Comparison of ENCODE assay signal across 20 cellular contexts in genomic region chr22:35549338-35549737, GRCh38. TPM values are rescaled to one million over a fixed set of nuclear protein-coding genes. Genes with fewer than 3 reads are reported as not detected.
DNase-seq lines count a peak whose midpoint lies in the region; ATAC-seq lines count a peak whose summit lies in the region.
"Had no signal": no experiment of that assay in that cellular context is flagged by ENCODE, and none has a peak within 500 bp of the region (broad histone marks: within the 10 kb centered on the region; RNA-seq: fewer than 3 reads in every experiment).

No MANE protein-coding gene starts in this region.

- no peaks in the 10 kb centered on the region for H3K36me3 Mint-ChIP-seq in activated CD4-positive, alpha-beta T cell treated with anti-CD3 and anti-CD28 coated beads for 36 hours (ENCODE audit: low read depth)
- H3K36me3 Mint-ChIP-seq: activated CD8-positive, alpha-beta memory T cell treated with anti-CD3 and anti-CD28 coated beads, Interleukin-2, amount 10 ng/mL, durations not matched to agents 7 days and 5 days; CD8-positive, alpha-beta memory T cell had no signal

- no peaks in the 10 kb centered on the region for H3K27me3 ChIP-seq in BLaER1

- POLR2A ChIA-PET in activated CD4-positive, alpha-beta T cell treated with anti-CD3 and anti-CD28 coated beads for 36 hours (lab: Charles Lee), result no interaction called here

- H4K20me1 ChIP-seq in BLaER1, result no peaks in the 10 kb centered on the region

- no peak overlapping the region for H3K27ac Mint-ChIP-seq in activated CD4-positive, alpha-beta T cell treated with anti-CD3 and anti-CD28 coated beads for 36 hours
- H3K27ac Mint-ChIP-seq: activated CD8-positive, alpha-beta memory T cell treated with anti-CD3 and anti-CD28 coated beads, Interleukin-2, amount 10 ng/mL, durations not matched to agents 7 days and 5 days; activated T-helper 17 cell treated with anti-CD3 and anti-CD28 coated beads, Interleukin-2, amount 50 U/mL, for 72 hours; CD8-positive, alpha-beta memory T cell had no signal

- no peaks in the 10 kb centered on the region for H3K9me3 Mint-ChIP-seq in activated CD4-positive, alpha-beta T cell treated with anti-CD3 and anti-CD28 coated beads for 36 hours (ENCODE audit: low read depth)
- H3K9me3 Mint-ChIP-seq: activated T-helper 17 cell treated with anti-CD3 and anti-CD28 coated beads, Interleukin-2, amount 50 U/mL, for 72 hours; CD8-positive, alpha-beta memory T cell; neural crest cell had no signal

- peaks cover 59% of the 10 kb centered on the region for H3K4me1 ChIP-seq in BLaER1

- intact Hi-C loops in activated CD4-positive, alpha-beta T cell treated with anti-CD3 and anti-CD28 coated beads for 36 hours (cut with DNase I, micrococcal nuclease), result no loop called here

- no peaks in the 10 kb centered on the region for H3K27me3 Mint-ChIP-seq in activated CD4-positive, alpha-beta T cell treated with anti-CD3 and anti-CD28 coated beads for 36 hours

- peaks cover 12% of the 10 kb centered on the region for H3K4me1 Mint-ChIP-seq in activated CD4-positive, alpha-beta T cell treated with anti-CD3 and anti-CD28 coated beads for 36 hours

- no peak overlapping the region for H3K4me3 Mint-ChIP-seq in activated CD4-positive, alpha-beta T cell treated with anti-CD3 and anti-CD28 coated beads for 36 hours
- H3K4me3 Mint-ChIP-seq: activated CD8-positive, alpha-beta memory T cell treated with anti-CD3 and anti-CD28 coated beads, Interleukin-2, amount 10 ng/mL, durations not matched to agents 7 days and 5 days; activated T-helper 17 cell treated with anti-CD3 and anti-CD28 coated beads, Interleukin-2, amount 50 U/mL, for 72 hours; CD8-positive, alpha-beta memory T cell; neural crest cell had no signal

- H3K36me3 ChIP-seq in BLaER1, result no peaks in the 10 kb centered on the region

- ATAC-seq in HG03571 (IDR thresholded peaks at IDR 0.05; ENCODE audit: unreplicated experiment), result no peak
- no peak for ATAC-seq in activated CD4-positive, alpha-beta T cell treated with anti-CD3 and anti-CD28 coated beads for 36 hours
- ATAC-seq: activated CD8-positive, alpha-beta memory T cell treated with anti-CD3 and anti-CD28 coated beads, Interleukin-2, amount 10 ng/mL, durations not matched to agents 7 days and 5 days; activated T-helper 17 cell treated with anti-CD3 and anti-CD28 coated beads, Interleukin-2, amount 50 U/mL, for 72 hours; sciatic nerve; stimulated activated naive CD8-positive, alpha-beta T cell treated with anti-CD3 and anti-CD28 coated beads, Interleukin-15, Interleukin-2, amounts not matched to agents 100 U/mL and 50 U/mL, for 24 hours had no signal

- H3K27ac ChIP-seq in BLaER1, result no peak overlapping the region

- peak overlapping the region; percentile 65 for H3K4me2 ChIP-seq in BLaER1

- no peak overlapping the region for H3K9ac ChIP-seq in BLaER1

- no peak overlapping the region for H3K4me3 ChIP-seq in BLaER1

- H3K9me3 ChIP-seq in BLaER1, result no peaks in the 10 kb centered on the region

- peak; percentile 80 for DNase-seq in NCI-H1694 (lab: John Stamatoyannopoulos, UW)
- peak; percentile 41 for DNase-seq in cerebellum (ENCODE audit: low spot score)
- peak; percentile 39 for DNase-seq in middle frontal gyrus (ENCODE audit: extremely low spot score, low spot score)
- no peak for DNase-seq in activated CD4-positive, alpha-beta T cell treated with anti-CD3 and anti-CD28 coated beads for 36 hours
- DNase-seq in DMS153 treated with DMSO at 0.1 percent for 48 hours (lab: John Stamatoyannopoulos, UW; ENCODE audit: unreplicated experiment), result no peak
- no peak for DNase-seq in effector CD4-positive, alpha-beta T cell
- DNase-seq: activated CD8-positive, alpha-beta memory T cell treated with anti-CD3 and anti-CD28 coated beads, Interleukin-2, amount 10 ng/mL, durations not matched to agents 7 days and 5 days; CD8-positive, alpha-beta memory T cell; central memory CD4-positive, alpha-beta T cell; HCEC 1CT; kidney glomerular epithelial cell; NCI-H1930; stimulated activated naive CD8-positive, alpha-beta T cell treated with anti-CD3 and anti-CD28 coated beads, Interleukin-15, Interleukin-2, amounts not matched to agents 100 U/mL and 50 U/mL, for 24 hours; T-helper 9 cell had no signal

- CTCF ChIA-PET in activated CD4-positive, alpha-beta T cell treated with anti-CD3 and anti-CD28 coated beads for 36 hours (lab: Charles Lee), result no interaction called here

RNA-seq across cellular contexts. Expression of gene RASD2, which starts 8.7 kb away (rescaled TPM):
- 1.5 TPM for total RNA-seq in cerebellum
- total RNA-seq in activated CD4-positive, alpha-beta T cell treated with anti-CD3 and anti-CD28 coated beads for 36 hours, result under 1 TPM; 0.09 TPM
- total RNA-seq: MCF 10A, neural crest cell had no signal

Comparison
In these comparisons a context has a peak if more than half of its experiments do, and no peak if none do; other contexts are left out.
1. DNase-seq: peak in NCI-H1694 (single experiment), cerebellum (single experiment) and middle frontal gyrus (single experiment); none in activated CD4-positive, alpha-beta T cell treated with anti-CD3 and anti-CD28 coated beads for 36 hours (single experiment), DMS153 treated with DMSO at 0.1 percent for 48 hours (single experiment) and effector CD4-positive, alpha-beta T cell (single experiment).